Comparison of ENCODE assay signal across 14 cellular contexts in genomic region chr2:11376071-11376470, GRCh38. TPM values are rescaled to one million over a fixed set of nuclear protein-coding genes. Genes with fewer than 3 reads are reported as not detected.
A peak's percentile ranks its signal among the peaks of the same experiment; 100 is the strongest.
DNase-seq lines count a peak whose midpoint lies in the region; ATAC-seq and TF ChIP-seq lines count a peak whose summit lies in the region.
"Had no signal": no experiment of that assay in that cellular context is flagged by ENCODE, and none has a peak within 500 bp of the region (broad histone marks: within the 10 kb centered on the region; RNA-seq: fewer than 3 reads in every experiment).

No MANE protein-coding gene starts in this region.

- TF ChIP-seq EP300 in gastroesophageal sphincter (IDR thresholded peaks at IDR 0.05): no peak

- DNase-seq in WERI-Rb-1 (no peak), prostate gland (ENCODE audit: low spot score) (no peak), upper lobe of right lung (no peak), NCI-H1436 treated with DMSO at 0.1 percent for 48 hours (lab: John Stamatoyannopoulos, UW) (no peak), dermis blood vessel endothelial cell (no peak), G401 (ENCODE audit: low spot score) (no peak)
- DNase-seq: activated CD4-positive, alpha-beta T cell treated with anti-CD3 and anti-CD28 coated beads, Interleukin-2, amount 50 U/mL, for 4 hours; activated T-cell treated with anti-CD3 and anti-CD28 coated beads, Interleukin-2, amount 50 U/mL, for 24 hours; NCI-H187 treated with DMSO at 0.1 percent for 48 hours had no signal

- intact Hi-C loops in prostate gland (cut with DNase I) (no loop called here), upper lobe of right lung (cut with DNase I) (no loop called here)

- H3K27ac ChIP-seq in WERI-Rb-1: peak overlapping the region; percentile 30
- peak overlapping the region; percentile 88 to 95 (median 90) for H3K27ac ChIP-seq in gastroesophageal sphincter
- peak overlapping the region; percentile 72 to 73 for H3K27ac ChIP-seq in prostate gland
- H3K27ac ChIP-seq in upper lobe of right lung: peak overlapping the region; percentile 91
- H3K27ac ChIP-seq: cardiac muscle cell, neutrophil had no signal

- TF ChIP-seq POLR2A in gastroesophageal sphincter (IDR thresholded peaks at IDR 0.05) (no peak), prostate gland (IDR thresholded peaks at IDR 0.05) (no peak)

- in situ Hi-C loops in G401 (cut with HindIII; ENCODE audit: low sequenced_read_pairs): no loop called here

- H3K4me1 ChIP-seq in gastroesophageal sphincter: peaks cover 7 to 76% (median 40%) of the 10 kb centered on the region in 3 donors
- no peaks in the 10 kb centered on the region for H3K4me1 ChIP-seq in prostate gland (replicated peaks)
- H3K4me1 ChIP-seq in upper lobe of right lung: peaks cover 49% of the 10 kb centered on the region

- WGBS in gastroesophageal sphincter (ENCODE audit: low coverage in 1 of 2), 2 donors: 84 to 92% methylated on average over 3 to 7 of the region's 7 CpGs
- 84% methylated on average over 7 of the region's 7 CpGs for WGBS in prostate gland

- H3K27me3 ChIP-seq in WERI-Rb-1 (ENCODE audit: insufficient read depth, low read depth, severe bottlenecking) (no peaks in the 10 kb centered on the region), gastroesophageal sphincter (no peaks in the 10 kb centered on the region), prostate gland (replicated peaks; ENCODE audit: insufficient read depth) (no peaks in the 10 kb centered on the region), upper lobe of right lung (no peaks in the 10 kb centered on the region)
- H3K27me3 ChIP-seq: cardiac muscle cell, neutrophil had no signal

- no peak for ATAC-seq in gastroesophageal sphincter
- no peak for ATAC-seq in upper lobe of right lung
- ATAC-seq: stimulated activated effector memory CD8-positive, alpha-beta T cell treated with anti-CD3 and anti-CD28 coated beads, Interleukin-12 subunit alpha, Interleukin-12 subunit beta, amount 100 ng/mL, for 72 hours had no signal

- H3K9me3 ChIP-seq in WERI-Rb-1 (ENCODE audit: severe bottlenecking): no peaks in the 10 kb centered on the region
- no peaks in the 10 kb centered on the region for H3K9me3 ChIP-seq in gastroesophageal sphincter
- H3K9me3 ChIP-seq in prostate gland: no peaks in the 10 kb centered on the region
- H3K9me3 ChIP-seq in upper lobe of right lung: no peaks in the 10 kb centered on the region
- H3K9me3 ChIP-seq: neutrophil had no signal

- H3K36me3 ChIP-seq in WERI-Rb-1: no peaks in the 10 kb centered on the region
- H3K36me3 ChIP-seq in gastroesophageal sphincter: no peaks in the 10 kb centered on the region
- no peaks in the 10 kb centered on the region for H3K36me3 ChIP-seq in prostate gland
- H3K36me3 ChIP-seq in upper lobe of right lung: no peaks in the 10 kb centered on the region
- H3K36me3 ChIP-seq: cardiac muscle cell, neutrophil had no signal

- TF ChIP-seq CTCF in WERI-Rb-1 (IDR thresholded peaks at IDR 0.05; ENCODE audit: low read depth, low read length) (no peak), gastroesophageal sphincter (IDR thresholded peaks at IDR 0.05) (no peak), prostate gland (IDR thresholded peaks at IDR 0.05) (no peak), upper lobe of right lung (IDR thresholded peaks at IDR 0.05) (no peak)

- H3K4me3 ChIP-seq in WERI-Rb-1 (ENCODE audit: low read depth, low read length) (no peak overlapping the region), gastroesophageal sphincter (no peak overlapping the region), prostate gland (no peak overlapping the region), upper lobe of right lung (no peak overlapping the region)
- H3K4me3 ChIP-seq: cardiac muscle cell, lung had no signal

RNA-seq across cellular contexts. Expression of gene ROCK2, which starts 31.6 kb away (rescaled TPM):
- total RNA-seq in gastroesophageal sphincter (100 to 1,000 TPM; 102 to 130 (median 113) TPM), prostate gland (10 to 100 TPM; 29.6 to 32.2 TPM), upper lobe of right lung (63.5 TPM), dermis blood vessel endothelial cell (65.9 and 83.3 TPM in 2 replicates)
- 13.8 and 24.0 TPM in 2 replicates for total RNA-seq in G401 (2014; rRNA removed; shearing (Covaris generic))

Comparison
In these comparisons a context has a peak if more than half of its experiments do, and no peak if none do; other contexts are left out.
1. H3K27ac ChIP-seq: peak in every context shown above with its lines; median percentile 91 in upper lobe of right lung; 90 in gastroesophageal sphincter; 72 in prostate gland; 30 in WERI-Rb-1.